12 cellular contexts compared by ENCODE assay signal in the genomic region with DNA sequence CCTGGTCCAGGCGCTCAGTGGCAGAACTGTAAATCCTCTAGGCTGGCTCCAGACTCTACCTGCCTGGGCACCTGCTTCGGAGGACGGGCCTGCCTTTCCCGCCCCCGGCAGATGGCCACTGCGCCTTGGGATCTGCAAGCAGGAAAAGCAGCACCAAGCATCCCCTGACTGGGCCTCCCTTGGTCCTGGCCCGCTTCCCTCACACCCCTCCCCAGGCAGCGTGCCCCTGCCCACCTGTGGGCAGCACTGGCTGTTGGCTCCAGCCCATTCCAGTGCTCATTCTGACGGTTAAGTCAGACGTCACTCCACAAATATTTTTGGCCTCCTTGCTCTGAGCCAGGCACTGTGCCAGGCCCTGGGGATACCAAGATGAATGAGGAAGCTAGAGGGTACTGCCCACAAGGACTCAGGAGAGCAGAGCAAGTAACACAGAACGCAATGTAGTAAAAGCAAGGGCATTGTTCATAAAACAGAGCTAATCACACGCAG. TPM values are rescaled to one million over a fixed set of nuclear protein-coding genes. Genes with fewer than 3 reads are reported as not detected.
DNase-seq lines count a peak whose midpoint lies in the region; ATAC-seq and TF ChIP-seq lines count a peak whose summit lies in the region.
"Had no signal": no experiment of that assay in that cellular context is flagged by ENCODE, and none has a peak within 500 bp of the region (broad histone marks: within the 10 kb centered on the region; RNA-seq: fewer than 3 reads in every experiment).

No MANE protein-coding gene starts in this region.

- no peak for TF ChIP-seq POLR2A in upper lobe of left lung (IDR thresholded peaks at IDR 0.05)

- DNase-seq in NCI-H2081 (lab: John Stamatoyannopoulos, UW) (peak; percentile 34 to 42), NCI-H2081 treated with DMSO at 0.1 percent for 48 hours (lab: John Stamatoyannopoulos, UW) (no peak), SHP77 (lab: John Stamatoyannopoulos, UW) (peak; percentile 24 to 68), fibroblast of the conjunctiva (ENCODE audit: low read depth) (peak; percentile 47), upper lobe of left lung (peak; percentile 81 to 85), CD14-positive monocyte (ENCODE audit: low spot score) (no peak)
- DNase-seq in stimulated activated naive CD8-positive, alpha-beta T cell treated with anti-CD3 and anti-CD28 coated beads, Interleukin-15, amount 100 ng/mL, for 72 hours = no peak
- DNase-seq: psoas muscle had no signal

- ATAC-seq in upper lobe of left lung (ENCODE audit: low FRiP score in 2 of 2) (peak; percentile 27 to 85), HG03432 (IDR thresholded peaks at IDR 0.05; ENCODE audit: unreplicated experiment) (no peak)
- no peak for ATAC-seq in stimulated activated naive CD8-positive, alpha-beta T cell treated with anti-CD3 and anti-CD28 coated beads, Interleukin-15, amount 100 ng/mL, for 72 hours

- H3K27me3 Mint-ChIP-seq in CD14-positive monocyte (ENCODE audit: low read depth in 3 of 3) = peaks cover 43 to 60% (median 44%) of the 10 kb centered on the region in 3 donors
- H3K27me3 Mint-ChIP-seq in stimulated activated naive CD8-positive, alpha-beta T cell treated with anti-CD3 and anti-CD28 coated beads, Interleukin-15, amount 100 ng/mL, for 72 hours = peaks cover 54% of the 10 kb centered on the region

- H3K4me3 ChIP-seq in upper lobe of left lung = no peak overlapping the region
- H3K4me3 ChIP-seq: psoas muscle had no signal

- H3K27me3 ChIP-seq in upper lobe of left lung = no peaks in the 10 kb centered on the region

- H3K27ac ChIP-seq in upper lobe of left lung = peak overlapping the region in 1 of 4 donors; percentile 69
- H3K27ac ChIP-seq: KMS-11, psoas muscle had no signal

- H3K36me3 ChIP-seq in upper lobe of left lung = no peaks in the 10 kb centered on the region

- no peak overlapping the region for H3K4me3 Mint-ChIP-seq in CD14-positive monocyte
- no peak overlapping the region for H3K4me3 Mint-ChIP-seq in stimulated activated naive CD8-positive, alpha-beta T cell treated with anti-CD3 and anti-CD28 coated beads, Interleukin-15, amount 100 ng/mL, for 72 hours

- peaks cover 0 to 13% (median 5%) of the 10 kb centered on the region in 4 donors for H3K9me3 ChIP-seq in upper lobe of left lung
- H3K9me3 ChIP-seq: psoas muscle had no signal

- TF ChIP-seq EP300 in upper lobe of left lung (IDR thresholded peaks at IDR 0.05) = peak in 1 of 4 donors; percentile 8

- intact Hi-C loops in CD14-positive monocyte (cut with micrococcal nuclease) = no loop called here

- H3K36me3 Mint-ChIP-seq in CD14-positive monocyte = no peaks in the 10 kb centered on the region

- no peak overlapping the region for H3K27ac Mint-ChIP-seq in CD14-positive monocyte
- no peak overlapping the region for H3K27ac Mint-ChIP-seq in stimulated activated naive CD8-positive, alpha-beta T cell treated with anti-CD3 and anti-CD28 coated beads, Interleukin-15, amount 100 ng/mL, for 72 hours

- peaks cover 0 to 22% (median 8%) of the 10 kb centered on the region in 4 donors for H3K4me1 ChIP-seq in upper lobe of left lung
- H3K4me1 ChIP-seq: psoas muscle had no signal

- 39 to 52% methylated on average over 5 to 12 of the region's 12 CpGs for WGBS in upper lobe of left lung, 2 donors

- H3K9me3 Mint-ChIP-seq in CD14-positive monocyte = peaks cover 9 to 22% (median 18%) of the 10 kb centered on the region in 7 donors
- peaks cover 21 to 28% of the 10 kb centered on the region in 2 donors for H3K9me3 Mint-ChIP-seq in stimulated activated naive CD8-positive, alpha-beta T cell treated with anti-CD3 and anti-CD28 coated beads, Interleukin-15, amount 100 ng/mL, for 72 hours

- no peak for TF ChIP-seq CTCF in upper lobe of left lung (IDR thresholded peaks at IDR 0.05)
- TF ChIP-seq CTCF in CD14-positive monocyte (IDR thresholded peaks at IDR 0.05) = no peak

- H3K4me1 Mint-ChIP-seq in CD14-positive monocyte = peaks cover 7% of the 10 kb centered on the region
- H3K4me1 Mint-ChIP-seq in stimulated activated naive CD8-positive, alpha-beta T cell treated with anti-CD3 and anti-CD28 coated beads, Interleukin-15, amount 100 ng/mL, for 72 hours = peaks cover 40% of the 10 kb centered on the region

RNA-seq across cellular contexts. Expression of gene BLACAT1, which starts 22.0 kb away (rescaled TPM):
- 1 to 10 TPM in 4 of 6 donors, under 1 TPM in 2; 0.40 to 4.2 (median 1.1) TPM for total RNA-seq in upper lobe of left lung
- not detected for polyA plus RNA-seq in CD14-positive monocyte
- total RNA-seq: psoas muscle, subcutaneous adipose tissue had no signal
- polyA plus RNA-seq: psoas muscle had no signal

RNA-seq across cellular contexts. Expression of gene CDK18, which starts 26.7 kb away (rescaled TPM):
- 100 to 1,000 TPM in 1 of 6 donors, 10 to 100 TPM in 5; 16.7 to 130 (median 30.4) TPM for total RNA-seq in upper lobe of left lung
- under 1 TPM; 0.48 to 0.66 TPM for polyA plus RNA-seq in CD14-positive monocyte

RNA-seq across cellular contexts. Expression of gene LEMD1, which starts 55.9 kb away (rescaled TPM):
- total RNA-seq in upper lobe of left lung = 10 to 100 TPM in 1 of 6 donors, 1 to 10 TPM in 3, not detected in 2; 1.1 to 14.7 (median 1.7) TPM
- polyA plus RNA-seq in CD14-positive monocyte = not detected
- total RNA-seq: psoas muscle, subcutaneous adipose tissue had no signal
- polyA plus RNA-seq: AG04450, psoas muscle had no signal

Comparison
In these comparisons a context has a peak if more than half of its experiments do, and no peak if none do; other contexts are left out.
1. DNase-seq: peak in NCI-H2081 (2 of 2), SHP77 (2 of 2), fibroblast of the conjunctiva (single experiment) and upper lobe of left lung (2 of 2); none in NCI-H2081 treated with DMSO at 0.1 percent for 48 hours (single experiment), CD14-positive monocyte (single experiment) and stimulated activated naive CD8-positive, alpha-beta T cell treated with anti-CD3 and anti-CD28 coated beads, Interleukin-15, amount 100 ng/mL, for 72 hours (0 of 2).
2. ATAC-seq: peak in upper lobe of left lung (2 of 2); none in HG03432 (single experiment) and stimulated activated naive CD8-positive, alpha-beta T cell treated with anti-CD3 and anti-CD28 coated beads, Interleukin-15, amount 100 ng/mL, for 72 hours (single experiment).